In genomic region chrX:149499766-149500165, GRCh38 we compare ENCODE assay signal across 24 cellular contexts. TPM values are rescaled to one million over a fixed set of nuclear protein-coding genes. Genes with fewer than 3 reads are reported as not detected.
DNase-seq lines count a peak whose midpoint lies in the region; ATAC-seq lines count a peak whose summit lies in the region.
"Had no signal": no experiment of that assay in that cellular context is flagged by ENCODE, and none has a peak within 500 bp of the region (broad histone marks: within the 10 kb centered on the region; RNA-seq: fewer than 3 reads in every experiment).

No MANE protein-coding gene starts in this region.

- H3K9me3 Mint-ChIP-seq in IgD-negative memory B cell = peaks cover 0 to 1% (median 0%) of the 10 kb centered on the region in 3 donors
- no peaks in the 10 kb centered on the region for H3K9me3 Mint-ChIP-seq in central memory CD8-positive, alpha-beta T cell
- no peaks in the 10 kb centered on the region for H3K9me3 Mint-ChIP-seq in natural killer cell treated with Interleukin-12 subunit alpha and Interleukin-12 subunit beta and Interleukin-15 and Interleukin-18, amount 100 ng/mL, for 72 hours
- H3K9me3 Mint-ChIP-seq in activated naive CD8-positive, alpha-beta T cell treated with anti-CD3 and anti-CD28 coated beads for 36 hours = no peaks in the 10 kb centered on the region

- peak overlapping the region in 2 of 3 donors; percentile 42 to 82 for H3K27ac Mint-ChIP-seq in IgD-negative memory B cell
- peak overlapping the region; percentile 100 for H3K27ac Mint-ChIP-seq in central memory CD8-positive, alpha-beta T cell (ENCODE audit: low read depth)
- H3K27ac Mint-ChIP-seq in natural killer cell treated with Interleukin-12 subunit alpha and Interleukin-12 subunit beta and Interleukin-15 and Interleukin-18, amount 100 ng/mL, for 72 hours = peak overlapping the region; percentile 84 to 93
- no peak overlapping the region for H3K27ac Mint-ChIP-seq in activated naive CD8-positive, alpha-beta T cell treated with anti-CD3 and anti-CD28 coated beads for 36 hours

- ATAC-seq in central memory CD8-positive, alpha-beta T cell (replicated peaks; ENCODE audit: extremely low read depth, poor library complexity, severe bottlenecking) = no peak
- ATAC-seq in natural killer cell treated with Interleukin-12 subunit alpha and Interleukin-12 subunit beta and Interleukin-15 and Interleukin-18, amount 100 ng/mL, for 72 hours = no peak
- ATAC-seq: HCT116, PC-3 had no signal

- H3K27me3 Mint-ChIP-seq in IgD-negative memory B cell = no peaks in the 10 kb centered on the region
- no peaks in the 10 kb centered on the region for H3K27me3 Mint-ChIP-seq in central memory CD8-positive, alpha-beta T cell
- H3K27me3 Mint-ChIP-seq in natural killer cell treated with Interleukin-12 subunit alpha and Interleukin-12 subunit beta and Interleukin-15 and Interleukin-18, amount 100 ng/mL, for 72 hours = peaks cover 0 to 5% of the 10 kb centered on the region in 2 donors
- no peaks in the 10 kb centered on the region for H3K27me3 Mint-ChIP-seq in activated naive CD8-positive, alpha-beta T cell treated with anti-CD3 and anti-CD28 coated beads for 36 hours

- peak; percentile 40 for DNase-seq in activated CD8-positive, alpha-beta memory T cell treated with anti-CD3 and anti-CD28 coated beads for 24 hours
- DNase-seq in activated CD8-positive, alpha-beta memory T cell treated with anti-CD3 and anti-CD28 coated beads, Interleukin-2, amount 50 U/mL, for 48 hours = no peak
- no peak for DNase-seq in central memory CD8-positive, alpha-beta T cell (ENCODE audit: low spot score in 2 of 2)
- no peak for DNase-seq in natural killer cell treated with Interleukin-12 subunit alpha and Interleukin-12 subunit beta and Interleukin-15 and Interleukin-18, amount 100 ng/mL, for 72 hours (ENCODE audit: low spot score)
- DNase-seq in NCI-H345 treated with DMSO at 0.1 percent for 48 hours (lab: John Stamatoyannopoulos, UW; ENCODE audit: unreplicated experiment) (no peak), NCI-H187 (lab: John Stamatoyannopoulos, UW) (no peak)
- no peak for DNase-seq in activated naive CD8-positive, alpha-beta T cell treated with anti-CD3 and anti-CD28 coated beads for 36 hours
- DNase-seq: C1 segment of cervical spinal cord, DMS79, GOT3, IMR-90, Kasumi-1, MG63, NCI-H1092, NCI-H1436 treated with DMSO at 0.1 percent for 48 hours, NCI-H2029 treated with DMSO at 0.1 percent for 48 hours, NCI-H2171 treated with DMSO at 0.1 percent for 48 hours, NCI-H446 treated with DMSO at 0.1 percent for 48 hours, PC-3, RPMI8226, SHP77 treated with DMSO at 0.1 percent for 48 hours had no signal

- H3K4me1 Mint-ChIP-seq in IgD-negative memory B cell = peaks cover 0 to 13% (median 10%) of the 10 kb centered on the region in 3 donors
- H3K4me1 Mint-ChIP-seq in central memory CD8-positive, alpha-beta T cell = peaks cover 42% of the 10 kb centered on the region
- peaks cover 30 to 34% of the 10 kb centered on the region in 2 donors for H3K4me1 Mint-ChIP-seq in natural killer cell treated with Interleukin-12 subunit alpha and Interleukin-12 subunit beta and Interleukin-15 and Interleukin-18, amount 100 ng/mL, for 72 hours (ENCODE audit: low read depth in 2 of 2)
- H3K4me1 Mint-ChIP-seq in activated naive CD8-positive, alpha-beta T cell treated with anti-CD3 and anti-CD28 coated beads for 36 hours = peaks cover 19% of the 10 kb centered on the region

- H3K36me3 Mint-ChIP-seq in IgD-negative memory B cell = no peaks in the 10 kb centered on the region
- H3K36me3 Mint-ChIP-seq in central memory CD8-positive, alpha-beta T cell (ENCODE audit: insufficient read depth) = peaks cover 74% of the 10 kb centered on the region
- H3K36me3 Mint-ChIP-seq in natural killer cell treated with Interleukin-12 subunit alpha and Interleukin-12 subunit beta and Interleukin-15 and Interleukin-18, amount 100 ng/mL, for 72 hours = peaks cover 6% of the 10 kb centered on the region
- peaks cover 10% of the 10 kb centered on the region for H3K36me3 Mint-ChIP-seq in activated naive CD8-positive, alpha-beta T cell treated with anti-CD3 and anti-CD28 coated beads for 36 hours

- H3K4me3 Mint-ChIP-seq in IgD-negative memory B cell = peak overlapping the region in 1 of 4 donors; percentile 15
- no peak overlapping the region for H3K4me3 Mint-ChIP-seq in central memory CD8-positive, alpha-beta T cell
- peak overlapping the region; percentile 74 for H3K4me3 Mint-ChIP-seq in natural killer cell treated with Interleukin-12 subunit alpha and Interleukin-12 subunit beta and Interleukin-15 and Interleukin-18, amount 100 ng/mL, for 72 hours
- no peak overlapping the region for H3K4me3 Mint-ChIP-seq in activated naive CD8-positive, alpha-beta T cell treated with anti-CD3 and anti-CD28 coated beads for 36 hours

RNA-seq across cellular contexts. Expression of gene IDS, which starts 5.3 kb away (rescaled TPM):
- polyA plus RNA-seq in IgD-negative memory B cell = 114 TPM
- total RNA-seq in natural killer cell treated with Interleukin-12 subunit alpha and Interleukin-12 subunit beta and Interleukin-15 and Interleukin-18, amount 100 ng/mL, for 72 hours = 100 to 1,000 TPM in 1 of 2 donors, 10 to 100 TPM in 1; 96.0 to 129 TPM
- total RNA-seq in activated naive CD8-positive, alpha-beta T cell treated with anti-CD3 and anti-CD28 coated beads for 36 hours = 10 to 100 TPM; 38.5 to 38.8 TPM

RNA-seq across cellular contexts. Expression of gene EOLA1, which starts 41.0 kb away (rescaled TPM):
- polyA plus RNA-seq in IgD-negative memory B cell = 19.0 TPM
- total RNA-seq in natural killer cell treated with Interleukin-12 subunit alpha and Interleukin-12 subunit beta and Interleukin-15 and Interleukin-18, amount 100 ng/mL, for 72 hours = 10 to 100 TPM; 32.1 to 35.0 TPM
- 10 to 100 TPM; 26.8 to 30.5 TPM for total RNA-seq in activated naive CD8-positive, alpha-beta T cell treated with anti-CD3 and anti-CD28 coated beads for 36 hours

RNA-seq across cellular contexts. Expression of gene HSFX3, which starts 50.0 kb away (rescaled TPM):
- polyA plus RNA-seq in IgD-negative memory B cell = not detected
- total RNA-seq in natural killer cell treated with Interleukin-12 subunit alpha and Interleukin-12 subunit beta and Interleukin-15 and Interleukin-18, amount 100 ng/mL, for 72 hours = not detected
- total RNA-seq in activated naive CD8-positive, alpha-beta T cell treated with anti-CD3 and anti-CD28 coated beads for 36 hours = not detected
- total RNA-seq: A673, IMR-90, PC-3 had no signal
- polyA plus RNA-seq: IMR-90 had no signal
